1 cellular context compared by ENCODE assay signal in genomic region chr21:43938751-43939442, GRCh38.
TF ChIP-seq lines count a peak whose summit lies in the region.

No MANE protein-coding gene starts in this region.

TF ChIP-seq in K562, 482 proteins besides CTCF, POLR2A, EP300 and RAD21 (continued from another document and continues in another):
- TF ChIP-seq MXD1 (CRISPR knock-in tag; IDR thresholded peaks at IDR 0.05; ENCODE audit: borderline replicate concordance, poor library complexity, severe bottlenecking) (no peak), CEBPG (CRISPR knock-in tag; IDR thresholded peaks at IDR 0.05) (0 out of 2 replicates have a peak, but pooled peaks have one; percentile 12), CEBPG (tag; conservative IDR thresholded peaks at IDR 0.05 in 1 of 2, IDR thresholded peaks at IDR 0.05 in 1 of 2) (no peak), BHLHE40 (IDR thresholded peaks at IDR 0.05; ENCODE audit: low read length) (peak; percentile 84), ZFX (CRISPR knock-in tag; IDR thresholded peaks at IDR 0.05) (peak; percentile 63), SUPT5H (IDR thresholded peaks at IDR 0.05) (no peak), ZBTB7A (IDR thresholded peaks at IDR 0.05; ENCODE audit: borderline replicate concordance, control insufficient read depth, low read depth, low read length) (peak; percentile 74), ZNF445 (CRISPR knock-in tag; IDR thresholded peaks at IDR 0.05; ENCODE audit: low read depth) (no peak), PURB (CRISPR knock-in tag; IDR thresholded peaks at IDR 0.05; ENCODE audit: low read depth) (no peak), RBM25 (IDR thresholded peaks at IDR 0.05; ENCODE audit: low read depth, low read length, severe bottlenecking) (no peak), GTF2E2 (tag; IDR thresholded peaks at IDR 0.05) (no peak), FOXK2 (conservative IDR thresholded peaks at IDR 0.05 in 1 of 2, IDR thresholded peaks at IDR 0.05 in 1 of 2; ENCODE audit: low read depth in 2 of 2) (peak; percentile 66 to 78), TAF15 (IDR thresholded peaks at IDR 0.05; ENCODE audit: low read depth, low read length) (no peak), FOXP1 (CRISPR knock-in tag; IDR thresholded peaks at IDR 0.05) (no peak), SMAD3 (CRISPR knock-in tag; conservative IDR thresholded peaks at IDR 0.05) (no peak; the same call in 1 of the 2 replicates), L3MBTL2 (IDR thresholded peaks at IDR 0.05) (peak; percentile 72; the same call in 1 of the 2 replicates), ZNF24 (IDR thresholded peaks at IDR 0.05) (0 out of 2 replicates have a peak, but pooled peaks have one; percentile 41), SRSF1 (IDR thresholded peaks at IDR 0.05; ENCODE audit: low read depth, low read length) (no peak), ZSCAN29 (IDR thresholded peaks at IDR 0.05) (no peak), DEAF1 (CRISPR knock-in tag; IDR thresholded peaks at IDR 0.05) (peak; percentile 97), PHF8 (IDR thresholded peaks at IDR 0.05; ENCODE audit: borderline replicate concordance, low read length) (peak; percentile 30; the same call in 1 of the 2 replicates), ZNF282 (CRISPR knock-in tag; IDR thresholded peaks at IDR 0.05) (no peak), UBTF (IDR thresholded peaks at IDR 0.05; ENCODE audit: borderline replicate concordance in 1 of 2, low read depth in 2 of 2, low read length in 2 of 2) (0 out of 4 replicates have a peak, but pooled peaks of 1 of the 2 experiments have one; percentile 18), ZFP36 (IDR thresholded peaks at IDR 0.05; ENCODE audit: low read depth, low read length, partially characterized antibody) (peak; percentile 14), ZNF551 (CRISPR knock-in tag; IDR thresholded peaks at IDR 0.05) (no peak), MYC (IDR thresholded peaks at IDR 0.05; ENCODE audit: low read depth, low read length) (peak; percentile 85), MYC (CRISPR knock-in tag; IDR thresholded peaks at IDR 0.05; ENCODE audit: borderline replicate concordance, low read depth) (peak; percentile 50; the same call in 1 of the 2 replicates), MTA3 (IDR thresholded peaks at IDR 0.05; ENCODE audit: borderline replicate concordance) (peak; percentile 90), HEY1 (CRISPR knock-in tag; IDR thresholded peaks at IDR 0.05; ENCODE audit: borderline replicate concordance) (no peak), DPF2 (IDR thresholded peaks at IDR 0.05) (peak; percentile 69), POLR2G (IDR thresholded peaks at IDR 0.05; ENCODE audit: low read depth, low read length) (peak; percentile 62), FOXM1 (IDR thresholded peaks at IDR 0.05; ENCODE audit: low read depth) (no peak), FOXM1 (CRISPR knock-in tag; IDR thresholded peaks at IDR 0.05; ENCODE audit: low read depth) (no peak), TBP (optimal IDR thresholded peaks at IDR 0.05; ENCODE audit: low read depth, low read length) (peak; percentile 44), ZNF644 (tag; IDR thresholded peaks at IDR 0.05; ENCODE audit: low read depth) (no peak), KLF16 (IDR thresholded peaks at IDR 0.05) (peak; percentile 79), ZNF77 (CRISPR knock-in tag; IDR thresholded peaks at IDR 0.05) (no peak), RAD51 (IDR thresholded peaks at IDR 0.05; ENCODE audit: borderline replicate concordance, low read depth) (peak; percentile 76), HNRNPUL1 (IDR thresholded peaks at IDR 0.05; ENCODE audit: low read length) (no peak), GATA2 (CRISPR knock-in tag; IDR thresholded peaks at IDR 0.05) (no peak), ILF3 (IDR thresholded peaks at IDR 0.05; ENCODE audit: borderline replicate concordance) (0 out of 2 replicates have a peak, but pooled peaks have one; percentile 56), TEAD1 (CRISPR knock-in tag; IDR thresholded peaks at IDR 0.05) (peak in 1 of 2 experiments; percentile 74; a peak in 2 of 4 replicates)
- TF ChIP-seq, protein P1, sequence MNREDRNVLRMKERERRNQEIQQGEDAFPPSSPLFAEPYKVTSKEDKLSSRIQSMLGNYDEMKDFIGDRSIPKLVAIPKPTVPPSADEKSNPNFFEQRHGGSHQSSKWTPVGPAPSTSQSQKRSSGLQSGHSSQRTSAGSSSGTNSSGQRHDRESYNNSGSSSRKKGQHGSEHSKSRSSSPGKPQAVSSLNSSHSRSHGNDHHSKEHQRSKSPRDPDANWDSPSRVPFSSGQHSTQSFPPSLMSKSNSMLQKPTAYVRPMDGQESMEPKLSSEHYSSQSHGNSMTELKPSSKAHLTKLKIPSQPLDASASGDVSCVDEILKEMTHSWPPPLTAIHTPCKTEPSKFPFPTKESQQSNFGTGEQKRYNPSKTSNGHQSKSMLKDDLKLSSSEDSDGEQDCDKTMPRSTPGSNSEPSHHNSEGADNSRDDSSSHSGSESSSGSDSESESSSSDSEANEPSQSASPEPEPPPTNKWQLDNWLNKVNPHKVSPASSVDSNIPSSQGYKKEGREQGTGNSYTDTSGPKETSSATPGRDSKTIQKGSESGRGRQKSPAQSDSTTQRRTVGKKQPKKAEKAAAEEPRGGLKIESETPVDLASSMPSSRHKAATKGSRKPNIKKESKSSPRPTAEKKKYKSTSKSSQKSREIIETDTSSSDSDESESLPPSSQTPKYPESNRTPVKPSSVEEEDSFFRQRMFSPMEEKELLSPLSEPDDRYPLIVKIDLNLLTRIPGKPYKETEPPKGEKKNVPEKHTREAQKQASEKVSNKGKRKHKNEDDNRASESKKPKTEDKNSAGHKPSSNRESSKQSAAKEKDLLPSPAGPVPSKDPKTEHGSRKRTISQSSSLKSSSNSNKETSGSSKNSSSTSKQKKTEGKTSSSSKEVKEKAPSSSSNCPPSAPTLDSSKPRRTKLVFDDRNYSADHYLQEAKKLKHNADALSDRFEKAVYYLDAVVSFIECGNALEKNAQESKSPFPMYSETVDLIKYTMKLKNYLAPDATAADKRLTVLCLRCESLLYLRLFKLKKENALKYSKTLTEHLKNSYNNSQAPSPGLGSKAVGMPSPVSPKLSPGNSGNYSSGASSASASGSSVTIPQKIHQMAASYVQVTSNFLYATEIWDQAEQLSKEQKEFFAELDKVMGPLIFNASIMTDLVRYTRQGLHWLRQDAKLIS (CRISPR knock-in tag; IDR thresholded peaks at IDR 0.05), result no peak
- TF ChIP-seq, protein P2, sequence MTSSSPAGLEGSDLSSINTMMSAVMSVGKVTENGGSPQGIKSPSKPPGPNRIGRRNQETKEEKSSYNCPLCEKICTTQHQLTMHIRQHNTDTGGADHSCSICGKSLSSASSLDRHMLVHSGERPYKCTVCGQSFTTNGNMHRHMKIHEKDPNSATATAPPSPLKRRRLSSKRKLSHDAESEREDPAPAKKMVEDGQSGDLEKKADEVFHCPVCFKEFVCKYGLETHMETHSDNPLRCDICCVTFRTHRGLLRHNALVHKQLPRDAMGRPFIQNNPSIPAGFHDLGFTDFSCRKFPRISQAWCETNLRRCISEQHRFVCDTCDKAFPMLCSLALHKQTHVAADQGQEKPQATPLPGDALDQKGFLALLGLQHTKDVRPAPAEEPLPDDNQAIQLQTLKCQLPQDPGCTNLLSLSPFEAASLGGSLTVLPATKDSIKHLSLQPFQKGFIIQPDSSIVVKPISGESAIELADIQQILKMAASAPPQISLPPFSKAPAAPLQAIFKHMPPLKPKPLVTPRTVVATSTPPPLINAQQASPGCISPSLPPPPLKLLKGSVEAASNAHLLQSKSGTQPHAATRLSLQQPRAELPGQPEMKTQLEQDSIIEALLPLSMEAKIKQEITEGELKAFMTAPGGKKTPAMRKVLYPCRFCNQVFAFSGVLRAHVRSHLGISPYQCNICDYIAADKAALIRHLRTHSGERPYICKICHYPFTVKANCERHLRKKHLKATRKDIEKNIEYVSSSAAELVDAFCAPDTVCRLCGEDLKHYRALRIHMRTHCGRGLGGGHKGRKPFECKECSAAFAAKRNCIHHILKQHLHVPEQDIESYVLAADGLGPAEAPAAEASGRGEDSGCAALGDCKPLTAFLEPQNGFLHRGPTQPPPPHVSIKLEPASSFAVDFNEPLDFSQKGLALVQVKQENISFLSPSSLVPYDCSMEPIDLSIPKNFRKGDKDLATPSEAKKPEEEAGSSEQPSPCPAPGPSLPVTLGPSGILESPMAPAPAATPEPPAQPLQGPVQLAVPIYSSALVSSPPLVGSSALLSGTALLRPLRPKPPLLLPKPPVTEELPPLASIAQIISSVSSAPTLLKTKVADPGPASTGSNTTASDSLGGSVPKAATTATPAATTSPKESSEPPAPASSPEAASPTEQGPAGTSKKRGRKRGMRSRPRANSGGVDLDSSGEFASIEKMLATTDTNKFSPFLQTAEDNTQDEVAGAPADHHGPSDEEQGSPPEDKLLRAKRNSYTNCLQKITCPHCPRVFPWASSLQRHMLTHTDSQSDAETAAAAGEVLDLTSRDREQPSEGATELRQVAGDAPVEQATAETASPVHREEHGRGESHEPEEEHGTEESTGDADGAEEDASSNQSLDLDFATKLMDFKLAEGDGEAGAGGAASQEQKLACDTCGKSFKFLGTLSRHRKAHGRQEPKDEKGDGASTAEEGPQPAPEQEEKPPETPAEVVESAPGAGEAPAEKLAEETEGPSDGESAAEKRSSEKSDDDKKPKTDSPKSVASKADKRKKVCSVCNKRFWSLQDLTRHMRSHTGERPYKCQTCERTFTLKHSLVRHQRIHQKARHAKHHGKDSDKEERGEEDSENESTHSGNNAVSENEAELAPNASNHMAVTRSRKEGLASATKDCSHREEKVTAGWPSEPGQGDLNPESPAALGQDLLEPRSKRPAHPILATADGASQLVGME (CRISPR knock-in tag; IDR thresholded peaks at IDR 0.05), result peak; percentile 66; the same call in 1 of the 2 replicates
- TF ChIP-seq, protein P3, sequence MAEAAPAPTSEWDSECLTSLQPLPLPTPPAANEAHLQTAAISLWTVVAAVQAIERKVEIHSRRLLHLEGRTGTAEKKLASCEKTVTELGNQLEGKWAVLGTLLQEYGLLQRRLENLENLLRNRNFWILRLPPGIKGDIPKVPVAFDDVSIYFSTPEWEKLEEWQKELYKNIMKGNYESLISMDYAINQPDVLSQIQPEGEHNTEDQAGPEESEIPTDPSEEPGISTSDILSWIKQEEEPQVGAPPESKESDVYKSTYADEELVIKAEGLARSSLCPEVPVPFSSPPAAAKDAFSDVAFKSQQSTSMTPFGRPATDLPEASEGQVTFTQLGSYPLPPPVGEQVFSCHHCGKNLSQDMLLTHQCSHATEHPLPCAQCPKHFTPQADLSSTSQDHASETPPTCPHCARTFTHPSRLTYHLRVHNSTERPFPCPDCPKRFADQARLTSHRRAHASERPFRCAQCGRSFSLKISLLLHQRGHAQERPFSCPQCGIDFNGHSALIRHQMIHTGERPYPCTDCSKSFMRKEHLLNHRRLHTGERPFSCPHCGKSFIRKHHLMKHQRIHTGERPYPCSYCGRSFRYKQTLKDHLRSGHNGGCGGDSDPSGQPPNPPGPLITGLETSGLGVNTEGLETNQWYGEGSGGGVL (CRISPR knock-in tag; IDR thresholded peaks at IDR 0.05), result no peak
- TF ChIP-seq, protein P4, sequence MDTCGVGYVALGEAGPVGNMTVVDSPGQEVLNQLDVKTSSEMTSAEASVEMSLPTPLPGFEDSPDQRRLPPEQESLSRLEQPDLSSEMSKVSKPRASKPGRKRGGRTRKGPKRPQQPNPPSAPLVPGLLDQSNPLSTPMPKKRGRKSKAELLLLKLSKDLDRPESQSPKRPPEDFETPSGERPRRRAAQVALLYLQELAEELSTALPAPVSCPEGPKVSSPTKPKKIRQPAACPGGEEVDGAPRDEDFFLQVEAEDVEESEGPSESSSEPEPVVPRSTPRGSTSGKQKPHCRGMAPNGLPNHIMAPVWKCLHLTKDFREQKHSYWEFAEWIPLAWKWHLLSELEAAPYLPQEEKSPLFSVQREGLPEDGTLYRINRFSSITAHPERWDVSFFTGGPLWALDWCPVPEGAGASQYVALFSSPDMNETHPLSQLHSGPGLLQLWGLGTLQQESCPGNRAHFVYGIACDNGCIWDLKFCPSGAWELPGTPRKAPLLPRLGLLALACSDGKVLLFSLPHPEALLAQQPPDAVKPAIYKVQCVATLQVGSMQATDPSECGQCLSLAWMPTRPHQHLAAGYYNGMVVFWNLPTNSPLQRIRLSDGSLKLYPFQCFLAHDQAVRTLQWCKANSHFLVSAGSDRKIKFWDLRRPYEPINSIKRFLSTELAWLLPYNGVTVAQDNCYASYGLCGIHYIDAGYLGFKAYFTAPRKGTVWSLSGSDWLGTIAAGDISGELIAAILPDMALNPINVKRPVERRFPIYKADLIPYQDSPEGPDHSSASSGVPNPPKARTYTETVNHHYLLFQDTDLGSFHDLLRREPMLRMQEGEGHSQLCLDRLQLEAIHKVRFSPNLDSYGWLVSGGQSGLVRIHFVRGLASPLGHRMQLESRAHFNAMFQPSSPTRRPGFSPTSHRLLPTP (IDR thresholded peaks at IDR 0.05; ENCODE audit: borderline replicate concordance, extremely low read depth, insufficient read length), result no peak
